In the genomic region with DNA sequence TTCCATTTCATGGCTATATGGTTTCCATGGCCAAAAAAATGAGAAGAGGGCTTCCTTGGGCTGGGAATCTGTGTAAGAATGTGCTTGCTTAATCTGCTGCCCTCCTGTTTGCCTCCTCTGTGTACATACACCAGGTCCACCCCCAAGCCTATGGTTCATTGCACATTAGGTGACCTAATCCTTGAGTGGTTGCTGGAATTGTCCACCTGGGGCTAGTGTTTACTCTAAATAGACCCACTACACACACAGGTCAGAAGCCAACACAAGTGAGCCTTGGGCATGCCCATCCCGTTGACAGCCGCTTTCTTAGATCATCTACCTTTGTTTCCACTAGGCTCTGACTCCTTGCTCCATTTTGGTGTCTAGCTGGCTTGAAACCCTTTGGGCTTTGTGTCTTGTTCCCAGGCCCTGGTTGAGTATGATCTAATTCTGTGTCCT, we compare ENCODE assay signal across 2 cellular contexts.
TF ChIP-seq lines count a peak whose summit lies in the region.

No MANE protein-coding gene starts in this region.

TF ChIP-seq in SK-N-SH, 30 proteins besides CTCF, POLR2A, EP300 and RAD21 (continued from another document):
- TF ChIP-seq, protein P1, sequence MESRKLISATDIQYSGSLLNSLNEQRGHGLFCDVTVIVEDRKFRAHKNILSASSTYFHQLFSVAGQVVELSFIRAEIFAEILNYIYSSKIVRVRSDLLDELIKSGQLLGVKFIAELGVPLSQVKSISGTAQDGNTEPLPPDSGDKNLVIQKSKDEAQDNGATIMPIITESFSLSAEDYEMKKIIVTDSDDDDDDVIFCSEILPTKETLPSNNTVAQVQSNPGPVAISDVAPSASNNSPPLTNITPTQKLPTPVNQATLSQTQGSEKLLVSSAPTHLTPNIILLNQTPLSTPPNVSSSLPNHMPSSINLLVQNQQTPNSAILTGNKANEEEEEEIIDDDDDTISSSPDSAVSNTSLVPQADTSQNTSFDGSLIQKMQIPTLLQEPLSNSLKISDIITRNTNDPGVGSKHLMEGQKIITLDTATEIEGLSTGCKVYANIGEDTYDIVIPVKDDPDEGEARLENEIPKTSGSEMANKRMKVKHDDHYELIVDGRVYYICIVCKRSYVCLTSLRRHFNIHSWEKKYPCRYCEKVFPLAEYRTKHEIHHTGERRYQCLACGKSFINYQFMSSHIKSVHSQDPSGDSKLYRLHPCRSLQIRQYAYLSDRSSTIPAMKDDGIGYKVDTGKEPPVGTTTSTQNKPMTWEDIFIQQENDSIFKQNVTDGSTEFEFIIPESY (IDR thresholded peaks at IDR 0.05; ENCODE audit: borderline replicate concordance, low read depth): no peak
- TF ChIP-seq, protein P2, sequence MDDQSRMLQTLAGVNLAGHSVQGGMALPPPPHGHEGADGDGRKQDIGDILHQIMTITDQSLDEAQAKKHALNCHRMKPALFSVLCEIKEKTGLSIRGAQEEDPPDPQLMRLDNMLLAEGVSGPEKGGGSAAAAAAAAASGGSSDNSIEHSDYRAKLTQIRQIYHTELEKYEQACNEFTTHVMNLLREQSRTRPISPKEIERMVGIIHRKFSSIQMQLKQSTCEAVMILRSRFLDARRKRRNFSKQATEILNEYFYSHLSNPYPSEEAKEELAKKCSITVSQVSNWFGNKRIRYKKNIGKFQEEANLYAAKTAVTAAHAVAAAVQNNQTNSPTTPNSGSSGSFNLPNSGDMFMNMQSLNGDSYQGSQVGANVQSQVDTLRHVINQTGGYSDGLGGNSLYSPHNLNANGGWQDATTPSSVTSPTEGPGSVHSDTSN (IDR thresholded peaks at IDR 0.05): no peak

TF ChIP-seq in SK-N-SH treated with all-trans-retinoic acid at 6 μM for 48 hours, 23 proteins besides CTCF, POLR2A, EP300 and RAD21 (continued from another document):
- TF ChIP-seq, protein P3, sequence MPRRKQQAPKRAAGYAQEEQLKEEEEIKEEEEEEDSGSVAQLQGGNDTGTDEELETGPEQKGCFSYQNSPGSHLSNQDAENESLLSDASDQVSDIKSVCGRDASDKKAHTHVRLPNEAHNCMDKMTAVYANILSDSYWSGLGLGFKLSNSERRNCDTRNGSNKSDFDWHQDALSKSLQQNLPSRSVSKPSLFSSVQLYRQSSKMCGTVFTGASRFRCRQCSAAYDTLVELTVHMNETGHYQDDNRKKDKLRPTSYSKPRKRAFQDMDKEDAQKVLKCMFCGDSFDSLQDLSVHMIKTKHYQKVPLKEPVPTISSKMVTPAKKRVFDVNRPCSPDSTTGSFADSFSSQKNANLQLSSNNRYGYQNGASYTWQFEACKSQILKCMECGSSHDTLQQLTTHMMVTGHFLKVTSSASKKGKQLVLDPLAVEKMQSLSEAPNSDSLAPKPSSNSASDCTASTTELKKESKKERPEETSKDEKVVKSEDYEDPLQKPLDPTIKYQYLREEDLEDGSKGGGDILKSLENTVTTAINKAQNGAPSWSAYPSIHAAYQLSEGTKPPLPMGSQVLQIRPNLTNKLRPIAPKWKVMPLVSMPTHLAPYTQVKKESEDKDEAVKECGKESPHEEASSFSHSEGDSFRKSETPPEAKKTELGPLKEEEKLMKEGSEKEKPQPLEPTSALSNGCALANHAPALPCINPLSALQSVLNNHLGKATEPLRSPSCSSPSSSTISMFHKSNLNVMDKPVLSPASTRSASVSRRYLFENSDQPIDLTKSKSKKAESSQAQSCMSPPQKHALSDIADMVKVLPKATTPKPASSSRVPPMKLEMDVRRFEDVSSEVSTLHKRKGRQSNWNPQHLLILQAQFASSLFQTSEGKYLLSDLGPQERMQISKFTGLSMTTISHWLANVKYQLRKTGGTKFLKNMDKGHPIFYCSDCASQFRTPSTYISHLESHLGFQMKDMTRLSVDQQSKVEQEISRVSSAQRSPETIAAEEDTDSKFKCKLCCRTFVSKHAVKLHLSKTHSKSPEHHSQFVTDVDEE (CRISPR knock-in tag; IDR thresholded peaks at IDR 0.05): no peak
- TF ChIP-seq ISL1 (CRISPR knock-in tag; IDR thresholded peaks at IDR 0.05) (no peak), ZFP3 (CRISPR knock-in tag; IDR thresholded peaks at IDR 0.05) (no peak), TCF4 (CRISPR knock-in tag; IDR thresholded peaks at IDR 0.05; ENCODE audit: borderline replicate concordance) (no peak)
